Comparison of ENCODE assay signal across 18 cellular contexts in the genomic region with DNA sequence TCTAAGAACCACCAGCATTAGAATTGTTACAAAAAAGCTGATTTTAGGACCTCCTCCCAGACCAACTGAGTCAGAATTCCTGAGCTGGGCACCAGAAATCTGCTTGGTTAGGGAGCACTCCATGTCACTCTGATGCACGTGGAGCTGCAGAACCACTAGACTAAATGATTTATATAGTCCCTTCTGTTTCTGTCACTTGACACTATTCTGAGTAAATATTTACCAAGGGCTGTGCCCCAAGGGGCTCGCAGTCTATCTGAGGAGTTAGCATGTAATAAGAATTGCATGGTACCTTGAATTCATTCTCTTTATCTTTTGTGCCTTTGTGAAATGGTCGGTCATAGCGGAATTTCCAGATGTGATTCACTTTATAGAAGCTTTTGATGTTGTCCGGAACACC.
"Had no signal": no experiment of that assay in that cellular context is flagged by ENCODE, and none has a peak within 500 bp of the region (broad histone marks: within the 10 kb centered on the region; RNA-seq: fewer than 3 reads in every experiment).

No MANE protein-coding gene starts in this region.

- H3K4me3 ChIP-seq: body of pancreas, esophagus squamous epithelium, thyroid gland had no signal

- DNase-seq: activated B cell treated with CpG ODN at 0.5 μM for 24 hours; activated CD4-positive, alpha-beta T cell treated with anti-CD3 and anti-CD28 coated beads for 48 hours; activated CD8-positive, alpha-beta memory T cell treated with anti-CD3 and anti-CD28 coated beads, Interleukin-2, amount 50 U/mL, for 48 hours; activated gamma-delta T cell; activated T-cell treated with anti-CD3 and anti-CD28 coated beads, Interleukin-2, amount 50 U/mL, for 72 hours; amniotic stem cell; body of pancreas; cortex of kidney; effector CD8-positive, alpha-beta T cell; esophagus squamous epithelium; hippocampal formation; mesenchymal stem cell; posterior cingulate gyrus; retina; stimulated activated CD4-positive, alpha-beta T cell treated with anti-CD3 and anti-CD28 coated beads, Interleukin-12 subunit alpha, Interleukin-12 subunit beta, amount 100 ng/mL, for 4 hours; stimulated activated CD4-positive, alpha-beta T cell treated with anti-CD3 and anti-CD28 coated beads, Interleukin-2, amount 100 ng/mL, for 24 hours; thyroid gland had no signal

- ATAC-seq: activated naive CD4-positive, alpha-beta T cell treated with anti-CD3 and anti-CD28 coated beads, Interleukin-2, amount 50 U/mL, for 72 hours; activated T-cell treated with anti-CD3 and anti-CD28 coated beads, Interleukin-2, amount 50 U/mL, for 72 hours; body of pancreas had no signal

- H3K9me3 ChIP-seq: body of pancreas, esophagus squamous epithelium, thyroid gland had no signal

- H3K36me3 ChIP-seq: thyroid gland had no signal

- H3K4me1 ChIP-seq: esophagus squamous epithelium had no signal
